8 cellular contexts compared by ENCODE assay signal in genomic region chr2:178111743-178112142, GRCh38. TPM values are rescaled to one million over a fixed set of nuclear protein-coding genes. Genes with fewer than 3 reads are reported as not detected.
DNase-seq lines count a peak whose midpoint lies in the region; ATAC-seq and TF ChIP-seq lines count a peak whose summit lies in the region.

No MANE protein-coding gene starts in this region.

- DNase-seq in CD4-positive, CD25-positive, alpha-beta regulatory T cell: no peak
- no peak for DNase-seq in HFFc6
- DNase-seq in NCI-H1417 (lab: John Stamatoyannopoulos, UW): no peak
- DNase-seq in cerebellum (ENCODE audit: low spot score): no peak
- no peak for DNase-seq in foreskin fibroblast

- H3K9me3 ChIP-seq in CD4-positive, CD25-positive, alpha-beta regulatory T cell (ENCODE audit: control insufficient read depth in 2 of 2, low read length in 2 of 2): no peaks in the 10 kb centered on the region
- H3K9me3 ChIP-seq in muscle layer of duodenum (ENCODE audit: control insufficient read depth in 1 of 2, low read length in 2 of 2): no peaks in the 10 kb centered on the region

- peak overlapping the region; percentile 73 for H3K27ac ChIP-seq in CD4-positive, CD25-positive, alpha-beta regulatory T cell (ENCODE audit: insufficient read depth, low read length, poor library complexity, severe bottlenecking)
- no peak overlapping the region for H3K27ac ChIP-seq in muscle layer of duodenum (ENCODE audit: low read length)

- ATAC-seq in CD4-positive, CD25-positive, alpha-beta regulatory T cell (ENCODE audit: low read depth in 2 of 2): no peak
- ATAC-seq in activated T-helper 17 cell treated with anti-CD3 and anti-CD28 coated beads, Interleukin-2, amount 50 U/mL, for 72 hours (replicated peaks): peak; percentile 4
- ATAC-seq in GM18861 (IDR thresholded peaks at IDR 0.05; ENCODE audit: unreplicated experiment): no peak

- peaks cover 9% of the 10 kb centered on the region for H3K36me3 Mint-ChIP-seq in CD4-positive, CD25-positive, alpha-beta regulatory T cell
- H3K36me3 Mint-ChIP-seq in HFFc6 (ENCODE audit: low read depth): no peaks in the 10 kb centered on the region
- H3K36me3 Mint-ChIP-seq in activated T-helper 17 cell treated with anti-CD3 and anti-CD28 coated beads, Interleukin-2, amount 50 U/mL, for 72 hours (ENCODE audit: low read depth): no peaks in the 10 kb centered on the region

- H3K27ac Mint-ChIP-seq in CD4-positive, CD25-positive, alpha-beta regulatory T cell: peak overlapping the region; percentile 79 to 94 (median 87)
- peak overlapping the region; percentile 76 for H3K27ac Mint-ChIP-seq in HFFc6
- H3K27ac Mint-ChIP-seq in activated T-helper 17 cell treated with anti-CD3 and anti-CD28 coated beads, Interleukin-2, amount 50 U/mL, for 72 hours: peak overlapping the region; percentile 84

- no peak for TF ChIP-seq CTCF in HFFc6 (IDR thresholded peaks at IDR 0.05)
- TF ChIP-seq CTCF in foreskin fibroblast (IDR thresholded peaks at IDR 0.05; ENCODE audit: low read depth, low read length): no peak

- peaks cover 29 to 43% (median 36%) of the 10 kb centered on the region in 4 donors for H3K4me1 Mint-ChIP-seq in CD4-positive, CD25-positive, alpha-beta regulatory T cell
- peaks cover 18% of the 10 kb centered on the region for H3K4me1 Mint-ChIP-seq in HFFc6 (ENCODE audit: low read depth)
- peaks cover 12% of the 10 kb centered on the region for H3K4me1 Mint-ChIP-seq in activated T-helper 17 cell treated with anti-CD3 and anti-CD28 coated beads, Interleukin-2, amount 50 U/mL, for 72 hours

- peak overlapping the region; percentile 87 for H3K4me3 ChIP-seq in CD4-positive, CD25-positive, alpha-beta regulatory T cell (ENCODE audit: low read depth, low read length)
- H3K4me3 ChIP-seq in muscle layer of duodenum (ENCODE audit: low read depth in 1 of 2, low read length in 2 of 2) (peak overlapping the region; percentile 97 to 99), foreskin fibroblast (ENCODE audit: low read depth in 1 of 2, low read length in 2 of 2) (peak overlapping the region in 1 of 2 donors; percentile 96)

- H3K27me3 ChIP-seq in CD4-positive, CD25-positive, alpha-beta regulatory T cell (ENCODE audit: control insufficient read depth, insufficient read depth, low read length): no peaks in the 10 kb centered on the region
- no peaks in the 10 kb centered on the region for H3K27me3 ChIP-seq in muscle layer of duodenum (ENCODE audit: low read depth, low read length)

- peak overlapping the region; percentile 92 to 98 (median 96) for H3K4me3 Mint-ChIP-seq in CD4-positive, CD25-positive, alpha-beta regulatory T cell
- peak overlapping the region; percentile 93 for H3K4me3 Mint-ChIP-seq in HFFc6
- peak overlapping the region; percentile 88 for H3K4me3 Mint-ChIP-seq in activated T-helper 17 cell treated with anti-CD3 and anti-CD28 coated beads, Interleukin-2, amount 50 U/mL, for 72 hours

- H3K9me3 Mint-ChIP-seq in CD4-positive, CD25-positive, alpha-beta regulatory T cell: peaks cover 0 to 1% (median 0%) of the 10 kb centered on the region in 7 donors
- no peaks in the 10 kb centered on the region for H3K9me3 Mint-ChIP-seq in HFFc6
- H3K9me3 Mint-ChIP-seq in activated T-helper 17 cell treated with anti-CD3 and anti-CD28 coated beads, Interleukin-2, amount 50 U/mL, for 72 hours: no peaks in the 10 kb centered on the region

- peaks cover 7% of the 10 kb centered on the region for H3K27me3 Mint-ChIP-seq in CD4-positive, CD25-positive, alpha-beta regulatory T cell
- H3K27me3 Mint-ChIP-seq in HFFc6 (ENCODE audit: insufficient read depth): no peaks in the 10 kb centered on the region; the same call in 1 of the 2 replicates
- H3K27me3 Mint-ChIP-seq in activated T-helper 17 cell treated with anti-CD3 and anti-CD28 coated beads, Interleukin-2, amount 50 U/mL, for 72 hours: no peaks in the 10 kb centered on the region

- H3K36me3 ChIP-seq in CD4-positive, CD25-positive, alpha-beta regulatory T cell (ENCODE audit: control insufficient read depth, insufficient read depth, low read length): peaks cover 3% of the 10 kb centered on the region
- peaks cover 0 to 2% of the 10 kb centered on the region in 2 donors for H3K36me3 ChIP-seq in muscle layer of duodenum (ENCODE audit: control insufficient read depth in 1 of 2, insufficient read depth in 2 of 2, low read length in 2 of 2)

- H3K4me1 ChIP-seq in CD4-positive, CD25-positive, alpha-beta regulatory T cell (ENCODE audit: control insufficient read depth, insufficient read depth, low read length, poor library complexity, severe bottlenecking): peaks cover 18% of the 10 kb centered on the region
- peaks cover 6 to 12% of the 10 kb centered on the region in 2 donors for H3K4me1 ChIP-seq in muscle layer of duodenum (ENCODE audit: control insufficient read depth in 1 of 2, insufficient read depth in 2 of 2, low read length in 2 of 2)

RNA-seq across cellular contexts. Expression of gene RBM45, which starts 0.5 kb away (rescaled TPM):
- total RNA-seq in CD4-positive, CD25-positive, alpha-beta regulatory T cell: 8.6 TPM
- 10 to 100 TPM; 10.3 to 15.4 (median 11.2) TPM for polyA plus RNA-seq in CD4-positive, CD25-positive, alpha-beta regulatory T cell
- 10 to 100 TPM; 13.8 to 16.6 (median 14.9) TPM for total RNA-seq in HFFc6 (2021; fragmentation: NEBNext Ultra II Directional; extraction: Animal tissue kit (Norgen Biotek cat#: 25700))
- 10 to 100 TPM in 1 of 2 donors, 1 to 10 TPM in 1; 5.7 to 13.4 TPM for total RNA-seq in activated T-helper 17 cell treated with anti-CD3 and anti-CD28 coated beads, Interleukin-2, amount 50 U/mL, for 72 hours
- 24.0 TPM for total RNA-seq in cerebellum

RNA-seq across cellular contexts. Expression of gene PDE11A, which starts 39.2 kb away (rescaled TPM):
- total RNA-seq in CD4-positive, CD25-positive, alpha-beta regulatory T cell: not detected
- polyA plus RNA-seq in CD4-positive, CD25-positive, alpha-beta regulatory T cell: not detected
- total RNA-seq in HFFc6 (2021; fragmentation: NEBNext Ultra II Directional; extraction: Animal tissue kit (Norgen Biotek cat#: 25700)): 1 to 10 TPM; 1.2 to 3.1 (median 1.4) TPM
- total RNA-seq in activated T-helper 17 cell treated with anti-CD3 and anti-CD28 coated beads, Interleukin-2, amount 50 U/mL, for 72 hours: under 1 TPM in 1 of 2 donors, not detected in 1; 0.08 TPM
- total RNA-seq in cerebellum: 14.3 TPM
